ENCODE assay signal across 18 cellular contexts in genomic region chr21:42252267-42252666, GRCh38. TPM values are rescaled to one million over a fixed set of nuclear protein-coding genes. Genes with fewer than 3 reads are reported as not detected.
DNase-seq lines count a peak whose midpoint lies in the region; ATAC-seq lines count a peak whose summit lies in the region.
"Had no signal": no experiment of that assay in that cellular context is flagged by ENCODE, and none has a peak within 500 bp of the region (broad histone marks: within the 10 kb centered on the region; RNA-seq: fewer than 3 reads in every experiment).

No MANE protein-coding gene starts in this region.

- peaks cover 34 to 50% (median 38%) of the 10 kb centered on the region in 3 donors for H3K4me1 Mint-ChIP-seq in IgD-negative memory B cell
- peaks cover 50% of the 10 kb centered on the region for H3K4me1 Mint-ChIP-seq in central memory CD8-positive, alpha-beta T cell

- no peaks in the 10 kb centered on the region for H3K27me3 Mint-ChIP-seq in IgD-negative memory B cell
- H3K27me3 Mint-ChIP-seq in central memory CD8-positive, alpha-beta T cell, result no peaks in the 10 kb centered on the region

- H3K27ac Mint-ChIP-seq in IgD-negative memory B cell, result peak overlapping the region in 2 of 3 donors; percentile 6 to 76
- peak overlapping the region; percentile 41 for H3K27ac Mint-ChIP-seq in central memory CD8-positive, alpha-beta T cell (ENCODE audit: low read depth)

- no peaks in the 10 kb centered on the region for H3K9me3 Mint-ChIP-seq in IgD-negative memory B cell
- no peaks in the 10 kb centered on the region for H3K9me3 Mint-ChIP-seq in central memory CD8-positive, alpha-beta T cell

- DNase-seq in NCI-H748 (lab: John Stamatoyannopoulos, UW; ENCODE audit: unreplicated experiment) (peak; percentile 23), NCI-H748 treated with DMSO at 0.1 percent for 48 hours (lab: John Stamatoyannopoulos, UW) (no peak), superior temporal gyrus (ENCODE audit: extremely low spot score) (peak; percentile 13), SHP77 treated with DMSO at 0.1 percent for 48 hours (lab: John Stamatoyannopoulos, UW) (no peak)
- DNase-seq in central memory CD8-positive, alpha-beta T cell (ENCODE audit: low spot score in 2 of 2), result no peak
- DNase-seq in stimulated activated CD4-positive, alpha-beta T cell treated with anti-CD3 and anti-CD28 coated beads, Interleukin-2, amount 100 ng/mL, for 24 hours, result no peak
- DNase-seq: EL, GF-D8, Karpas-422, MV-4-11, NCI-H1436, NCI-H187 treated with DMSO at 0.1 percent for 48 hours, NCI-H2107, NCI-H2227 treated with DMSO at 0.1 percent for 48 hours, NCI-H510A, NCI-H774, Peyer's patch had no signal

- no peak for ATAC-seq in central memory CD8-positive, alpha-beta T cell (replicated peaks; ENCODE audit: extremely low read depth, poor library complexity, severe bottlenecking)

- H3K36me3 Mint-ChIP-seq in IgD-negative memory B cell, result no peaks in the 10 kb centered on the region
- peaks cover 14% of the 10 kb centered on the region for H3K36me3 Mint-ChIP-seq in central memory CD8-positive, alpha-beta T cell (ENCODE audit: insufficient read depth)

- no peak overlapping the region for H3K4me3 Mint-ChIP-seq in IgD-negative memory B cell
- H3K4me3 Mint-ChIP-seq in central memory CD8-positive, alpha-beta T cell, result no peak overlapping the region

RNA-seq across cellular contexts. Expression of gene ABCG1, which starts 33.3 kb away (rescaled TPM):
- polyA plus RNA-seq in IgD-negative memory B cell, result 11.6 TPM

Comparison
In these comparisons a context has a peak if more than half of its experiments do, and no peak if none do; other contexts are left out.
1. DNase-seq: peak in NCI-H748 (single experiment) and superior temporal gyrus (single experiment); none in NCI-H748 treated with DMSO at 0.1 percent for 48 hours (single experiment), central memory CD8-positive, alpha-beta T cell (0 of 2), SHP77 treated with DMSO at 0.1 percent for 48 hours (single experiment) and stimulated activated CD4-positive, alpha-beta T cell treated with anti-CD3 and anti-CD28 coated beads, Interleukin-2, amount 100 ng/mL, for 24 hours (0 of 2).